15 cellular contexts compared by ENCODE assay signal in genomic region chr2:136376211-136376610, GRCh38.
DNase-seq lines count a peak whose midpoint lies in the region; ATAC-seq and TF ChIP-seq lines count a peak whose summit lies in the region.
"Had no signal": no experiment of that assay in that cellular context is flagged by ENCODE, and none has a peak within 500 bp of the region (broad histone marks: within the 10 kb centered on the region; RNA-seq: fewer than 3 reads in every experiment).

No MANE protein-coding gene starts in this region.

- no peaks in the 10 kb centered on the region for H3K27me3 Mint-ChIP-seq in activated CD4-positive, alpha-beta T cell treated with anti-CD3 and anti-CD28 coated beads, Interleukin-2, amount 10 ng/mL, durations not matched to agents 24 days and 14 days
- no peaks in the 10 kb centered on the region for H3K27me3 Mint-ChIP-seq in activated naive CD8-positive, alpha-beta T cell treated with anti-CD3 and anti-CD28 coated beads, Interleukin-2, amount 50 U/mL, for 24 hours
- H3K27me3 Mint-ChIP-seq in CD14-positive monocyte (ENCODE audit: low read depth in 3 of 3): peaks cover 0 to 2% (median 1%) of the 10 kb centered on the region in 3 donors

- WGBS in smooth muscle cell (ENCODE audit: low lambda C conversion rate): 96% methylated on average over 6 of the region's 6 CpGs
- 77 to 84% (median 82%) methylated on average over 6 of the region's 6 CpGs for WGBS in ovary, 3 donors

- H4K20me1 ChIP-seq in smooth muscle cell (ENCODE audit: low read depth): no peaks in the 10 kb centered on the region

- DNase-seq in activated CD4-positive, alpha-beta T cell treated with anti-CD3 and anti-CD28 coated beads, Interleukin-2, amount 10 ng/mL, durations not matched to agents 24 days and 14 days: peak; percentile 60
- no peak for DNase-seq in activated CD4-positive, alpha-beta T cell treated with anti-CD3 and anti-CD28 coated beads, Interleukin-2, amount 50 U/mL, for 4 hours
- peak; percentile 53 for DNase-seq in NCI-H69 (lab: John Stamatoyannopoulos, UW)
- no peak for DNase-seq in activated naive CD8-positive, alpha-beta T cell treated with anti-CD3 and anti-CD28 coated beads, Interleukin-2, amount 50 U/mL, for 24 hours
- no peak for DNase-seq in smooth muscle cell (lab: John Stamatoyannopoulos, UW; ENCODE audit: unreplicated experiment)
- no peak for DNase-seq in ovary
- no peak for DNase-seq in CD14-positive monocyte (ENCODE audit: low spot score)
- DNase-seq: activated CD4-positive, CD25-positive, alpha-beta regulatory T cell; hypothalamus; left ventricle myocardium superior; NCI-H1436; SK-N-SH; upper lobe of right lung had no signal

- H3K27me3 ChIP-seq in smooth muscle cell (ENCODE audit: low read depth): no peaks in the 10 kb centered on the region
- H3K27me3 ChIP-seq in ovary: no peaks in the 10 kb centered on the region
- H3K27me3 ChIP-seq: upper lobe of right lung had no signal

- H3K4me1 Mint-ChIP-seq in activated CD4-positive, alpha-beta T cell treated with anti-CD3 and anti-CD28 coated beads, Interleukin-2, amount 10 ng/mL, durations not matched to agents 24 days and 14 days: peaks cover 62% of the 10 kb centered on the region
- peaks cover 55% of the 10 kb centered on the region for H3K4me1 Mint-ChIP-seq in activated naive CD8-positive, alpha-beta T cell treated with anti-CD3 and anti-CD28 coated beads, Interleukin-2, amount 50 U/mL, for 24 hours
- peaks cover 12% of the 10 kb centered on the region for H3K4me1 Mint-ChIP-seq in CD14-positive monocyte

- intact Hi-C loops in activated CD4-positive, alpha-beta T cell treated with anti-CD3 and anti-CD28 coated beads, Interleukin-2, amount 10 ng/mL, durations not matched to agents 24 days and 14 days (cut with micrococcal nuclease): no loop called here
- intact Hi-C loops in ovary (cut with DNase I) (loop anchor here in 1 of 4 donors (10.0 kb wide), 1 partner anchor 461 kb away; no protein-coding TSS in a partner anchor), CD14-positive monocyte (cut with micrococcal nuclease) (loop anchor here in 1 of 2 donors (5.0 kb wide), 2 partner anchors 49 to 259 kb away; partner anchors contain the start of gene CXCR4)

- H3K9me3 ChIP-seq in smooth muscle cell (replicated peaks; ENCODE audit: low read depth) (no peaks in the 10 kb centered on the region), ovary (no peaks in the 10 kb centered on the region)
- H3K9me3 ChIP-seq: SK-N-SH, upper lobe of right lung had no signal

- peak overlapping the region; percentile 96 for H3K27ac Mint-ChIP-seq in activated CD4-positive, alpha-beta T cell treated with anti-CD3 and anti-CD28 coated beads, Interleukin-2, amount 10 ng/mL, durations not matched to agents 24 days and 14 days
- H3K27ac Mint-ChIP-seq in activated naive CD8-positive, alpha-beta T cell treated with anti-CD3 and anti-CD28 coated beads, Interleukin-2, amount 50 U/mL, for 24 hours: peak overlapping the region; percentile 87
- H3K27ac Mint-ChIP-seq in CD14-positive monocyte: no peak overlapping the region

- no peak overlapping the region for H3K9ac ChIP-seq in smooth muscle cell (ENCODE audit: low read depth)
- H3K9ac ChIP-seq: SK-N-SH had no signal

- no peaks in the 10 kb centered on the region for H3K9me3 Mint-ChIP-seq in activated CD4-positive, alpha-beta T cell treated with anti-CD3 and anti-CD28 coated beads, Interleukin-2, amount 10 ng/mL, durations not matched to agents 24 days and 14 days
- H3K9me3 Mint-ChIP-seq in activated naive CD8-positive, alpha-beta T cell treated with anti-CD3 and anti-CD28 coated beads, Interleukin-2, amount 50 U/mL, for 24 hours: peaks cover 6% of the 10 kb centered on the region
- no peaks in the 10 kb centered on the region for H3K9me3 Mint-ChIP-seq in CD14-positive monocyte

- no peak for ATAC-seq in activated naive CD8-positive, alpha-beta T cell treated with anti-CD3 and anti-CD28 coated beads, Interleukin-2, amount 50 U/mL, for 24 hours
- no peak for ATAC-seq in HG03175 (IDR thresholded peaks at IDR 0.05; ENCODE audit: unreplicated experiment)
- ATAC-seq: K562, left ventricle myocardium superior, upper lobe of right lung had no signal

- H3K4me2 ChIP-seq in smooth muscle cell: no peak overlapping the region
- H3K4me2 ChIP-seq: SK-N-SH had no signal

- peak overlapping the region; percentile 17 for H3K4me3 Mint-ChIP-seq in activated CD4-positive, alpha-beta T cell treated with anti-CD3 and anti-CD28 coated beads, Interleukin-2, amount 10 ng/mL, durations not matched to agents 24 days and 14 days
- H3K4me3 Mint-ChIP-seq in activated naive CD8-positive, alpha-beta T cell treated with anti-CD3 and anti-CD28 coated beads, Interleukin-2, amount 50 U/mL, for 24 hours: peak overlapping the region; percentile 39
- H3K4me3 Mint-ChIP-seq in CD14-positive monocyte: no peak overlapping the region

- no peaks in the 10 kb centered on the region for H3F3A ChIP-seq in smooth muscle cell (ENCODE audit: low read depth)

- H3K27ac ChIP-seq in smooth muscle cell (ENCODE audit: low read depth): no peak overlapping the region
- no peak overlapping the region for H3K27ac ChIP-seq in ovary
- H3K27ac ChIP-seq: upper lobe of right lung had no signal

- TF ChIP-seq POLR2A in ovary (IDR thresholded peaks at IDR 0.05): no peak

- no peak overlapping the region for H3K4me3 ChIP-seq in smooth muscle cell
- no peak overlapping the region for H3K4me3 ChIP-seq in ovary
- H3K4me3 ChIP-seq: K562, upper lobe of right lung had no signal

- no peaks in the 10 kb centered on the region for H3K79me2 ChIP-seq in smooth muscle cell (ENCODE audit: low read depth)

- no peaks in the 10 kb centered on the region for H3K36me3 Mint-ChIP-seq in activated CD4-positive, alpha-beta T cell treated with anti-CD3 and anti-CD28 coated beads, Interleukin-2, amount 10 ng/mL, durations not matched to agents 24 days and 14 days (ENCODE audit: low read depth)
- no peaks in the 10 kb centered on the region for H3K36me3 Mint-ChIP-seq in activated naive CD8-positive, alpha-beta T cell treated with anti-CD3 and anti-CD28 coated beads, Interleukin-2, amount 50 U/mL, for 24 hours (ENCODE audit: low read depth)
- no peaks in the 10 kb centered on the region for H3K36me3 Mint-ChIP-seq in CD14-positive monocyte

- TF ChIP-seq CTCF in smooth muscle cell (IDR thresholded peaks at IDR 0.05; ENCODE audit: borderline replicate concordance, insufficient read depth, poor library complexity, severe bottlenecking) (no peak), ovary (IDR thresholded peaks at IDR 0.05) (no peak), CD14-positive monocyte (IDR thresholded peaks at IDR 0.05) (no peak)

- peak overlapping the region; percentile 59 for H2AFZ ChIP-seq in smooth muscle cell (ENCODE audit: low read depth)

- H3K36me3 ChIP-seq in smooth muscle cell (ENCODE audit: low read depth) (no peaks in the 10 kb centered on the region), ovary (no peaks in the 10 kb centered on the region)
- H3K36me3 ChIP-seq: upper lobe of right lung had no signal

- H3K4me1 ChIP-seq in smooth muscle cell (ENCODE audit: low read depth) (no peaks in the 10 kb centered on the region), ovary (ENCODE audit: insufficient read depth) (peaks cover 4% of the 10 kb centered on the region)

- TF ChIP-seq EP300 in ovary (IDR thresholded peaks at IDR 0.05): no peak

Comparison
In these comparisons a context has a peak if more than half of its experiments do, and no peak if none do; other contexts are left out.
1. DNase-seq: peak in activated CD4-positive, alpha-beta T cell treated with anti-CD3 and anti-CD28 coated beads, Interleukin-2, amount 10 ng/mL, durations not matched to agents 24 days and 14 days (single experiment) and NCI-H69 (single experiment); none in activated CD4-positive, alpha-beta T cell treated with anti-CD3 and anti-CD28 coated beads, Interleukin-2, amount 50 U/mL, for 4 hours (0 of 2), activated naive CD8-positive, alpha-beta T cell treated with anti-CD3 and anti-CD28 coated beads, Interleukin-2, amount 50 U/mL, for 24 hours (single experiment), smooth muscle cell (single experiment), ovary (0 of 5) and CD14-positive monocyte (single experiment).
2. H3K27ac Mint-ChIP-seq: peak in activated CD4-positive, alpha-beta T cell treated with anti-CD3 and anti-CD28 coated beads, Interleukin-2, amount 10 ng/mL, durations not matched to agents 24 days and 14 days (single experiment) and activated naive CD8-positive, alpha-beta T cell treated with anti-CD3 and anti-CD28 coated beads, Interleukin-2, amount 50 U/mL, for 24 hours (single experiment); none in CD14-positive monocyte (0 of 7).
3. H3K4me3 Mint-ChIP-seq: peak in activated CD4-positive, alpha-beta T cell treated with anti-CD3 and anti-CD28 coated beads, Interleukin-2, amount 10 ng/mL, durations not matched to agents 24 days and 14 days (single experiment) and activated naive CD8-positive, alpha-beta T cell treated with anti-CD3 and anti-CD28 coated beads, Interleukin-2, amount 50 U/mL, for 24 hours (single experiment); none in CD14-positive monocyte (0 of 2).